Comparison of ENCODE assay signal across 31 cellular contexts in the genomic region with DNA sequence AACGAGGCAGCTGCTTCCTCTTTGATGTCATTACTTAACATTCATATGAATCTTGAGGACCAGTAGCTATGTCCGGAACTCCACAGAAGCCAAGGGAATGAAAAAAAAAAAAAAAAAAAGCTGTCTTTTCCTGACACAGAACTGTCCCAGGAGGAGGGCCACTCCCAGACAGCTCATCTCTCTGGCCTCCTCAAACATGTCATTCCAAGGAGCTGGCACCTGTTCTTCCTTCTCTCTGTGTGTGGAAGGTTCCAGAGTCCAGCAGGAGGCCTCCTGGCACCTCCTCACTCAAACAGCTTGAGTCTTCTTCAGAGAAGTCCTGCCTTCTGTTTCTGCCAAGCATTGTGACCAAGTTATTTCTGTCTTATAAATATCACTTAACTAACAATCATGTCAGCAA.
"Had no signal": no experiment of that assay in that cellular context is flagged by ENCODE, and none has a peak within 500 bp of the region (broad histone marks: within the 10 kb centered on the region; RNA-seq: fewer than 3 reads in every experiment).

No MANE protein-coding gene starts in this region.

- DNase-seq: activated CD4-positive, alpha-beta memory T cell treated with anti-CD3 and anti-CD28 coated beads for 36 hours; activated CD4-positive, alpha-beta T cell treated with anti-CD3 and anti-CD28 coated beads, Interleukin-2, amount 10 ng/mL, durations not matched to agents 24 days and 14 days; activated CD8-positive, alpha-beta memory T cell treated with anti-CD3 and anti-CD28 coated beads, Interleukin-2, amount 50 U/mL, for 4 hours; activated gamma-delta T cell; activated naive CD4-positive, alpha-beta T cell treated with anti-CD3 and anti-CD28 coated beads, Interleukin-2, amount 10 ng/mL, durations not matched to agents 7 days and 5 days; activated naive CD8-positive, alpha-beta T cell treated with anti-CD3 and anti-CD28 coated beads, Interleukin-2, amount 10 ng/mL, durations not matched to agents 7 days and 5 days; activated T-cell treated with anti-CD3 and anti-CD28 coated beads, Interleukin-2, amount 50 U/mL, for 1 hour; cortex of kidney; effector memory CD8-positive, alpha-beta T cell; foreskin fibroblast; head of caudate nucleus; hypothalamus; left lung; lower lobe of right lung; naive B cell; nephron progenitor cell; ovary; small intestine; stimulated activated CD4-positive, alpha-beta T cell treated with anti-CD3 and anti-CD28 coated beads, Interleukin-1b, Interleukin-23, amount 100 ng/mL, for 48 hours; stimulated activated CD4-positive, alpha-beta T cell treated with anti-CD3 and anti-CD28 coated beads, Interleukin-4, amount 100 ng/mL, for 4 hours; stimulated activated CD8-positive, alpha-beta memory T cell treated with anti-CD3 and anti-CD28 coated beads, Interleukin-4, amount 100 ng/mL, for 48 hours; stimulated activated naive CD8-positive, alpha-beta T cell treated with anti-CD3 and anti-CD28 coated beads, Interleukin-15, amount 100 ng/mL, for 72 hours; T-helper 9 cell; uterus had no signal

- H3K4me3 ChIP-seq: ascending aorta, cardiac muscle cell, left lung, lower lobe of right lung, ovary, uterus had no signal

- H3K27ac ChIP-seq: ascending aorta, cardiac muscle cell, left lung, lower lobe of right lung, neutrophil, ovary, uterus, VCaP had no signal

- FAIRE-seq: small intestine, TTC549 had no signal

- H3K9me3 ChIP-seq: ascending aorta, left lung, lower lobe of right lung, neutrophil, ovary, uterus had no signal

- H3K4me1 ChIP-seq: ascending aorta, left lung, lower lobe of right lung, uterus had no signal

- ATAC-seq: effector memory CD8-positive, alpha-beta T cell; left lung; lower lobe of right lung; sciatic nerve; stimulated activated memory B cell treated with anti-CD40 and anti-IgM and Interleukin-4, amounts not matched to agents 10 μg/mL and 1 μg/mL and 100 μg/mL, for 72 hours; stimulated activated naive CD8-positive, alpha-beta T cell treated with anti-CD3 and anti-CD28 coated beads, Interleukin-15, amount 100 ng/mL, for 72 hours had no signal
